8 cellular contexts compared by ENCODE assay signal in the genomic region with DNA sequence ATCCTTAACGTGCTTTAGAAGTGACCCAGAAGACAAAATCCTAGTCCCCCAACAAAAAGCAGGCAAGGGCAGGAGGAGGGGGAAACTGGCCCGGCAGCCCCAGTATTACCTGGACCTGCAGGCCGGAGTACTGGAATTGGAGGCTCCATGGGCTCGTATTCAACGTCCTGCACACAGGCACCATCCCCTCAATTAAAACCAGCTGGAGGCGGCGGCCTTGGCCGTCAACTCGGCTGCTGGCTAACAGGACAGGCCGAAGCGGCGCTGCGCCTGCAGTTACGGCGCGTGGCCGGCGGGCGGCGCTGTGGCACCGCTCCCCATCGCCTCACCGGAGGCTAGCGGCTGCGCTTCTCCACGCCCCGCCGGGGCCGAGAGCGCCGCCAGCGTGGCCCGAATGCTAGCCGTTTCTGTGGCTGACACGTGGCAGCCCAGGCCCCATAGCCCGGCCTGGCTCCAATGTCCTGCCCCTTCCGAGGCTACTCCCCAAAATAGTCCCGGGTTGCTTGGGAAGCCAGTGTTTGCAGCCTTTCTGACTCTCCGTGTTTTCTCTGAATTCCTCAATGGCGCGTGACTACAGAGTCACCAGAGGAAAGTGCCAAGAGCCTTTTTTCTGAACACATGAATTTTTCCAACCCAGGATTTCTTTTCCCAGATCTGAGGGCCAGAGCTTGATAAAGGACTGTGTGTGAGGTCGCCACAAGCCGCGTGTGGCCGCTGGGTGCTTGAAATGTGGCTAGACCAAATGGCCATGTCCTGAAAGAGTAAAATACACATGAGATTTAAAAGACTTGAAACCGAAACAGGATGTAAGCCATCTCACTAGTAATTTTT.
DNase-seq lines count a peak whose midpoint lies in the region; ATAC-seq lines count a peak whose summit lies in the region.

No MANE protein-coding gene starts in this region.

- H2AFZ ChIP-seq in mesenchymal stem cell (ENCODE audit: low read depth, low read length), result peak overlapping the region; percentile 96

- H3K36me3 Mint-ChIP-seq in CD4-positive, CD25-positive, alpha-beta regulatory T cell, result no peaks in the 10 kb centered on the region
- H3K36me3 Mint-ChIP-seq in activated CD8-positive, alpha-beta T cell treated with anti-CD3 and anti-CD28 coated beads, Interleukin-2, amount 10 ng/mL, durations not matched to agents 7 days and 5 days (ENCODE audit: low read depth), result no peaks in the 10 kb centered on the region

- peak overlapping the region in 1 of 2 experiments; percentile 69 for H3K4ac ChIP-seq in mesenchymal stem cell (ENCODE audit: low read depth in 1 of 2, low read length in 2 of 2)

- peaks cover 11% of the 10 kb centered on the region for H3K4me1 ChIP-seq in CD4-positive, CD25-positive, alpha-beta regulatory T cell (ENCODE audit: control insufficient read depth, insufficient read depth, low read length, poor library complexity, severe bottlenecking)
- peaks cover 2% of the 10 kb centered on the region for H3K4me1 ChIP-seq in mesenchymal stem cell (ENCODE audit: control insufficient read depth, insufficient read depth, low read depth, low read length)

- H4K91ac ChIP-seq in mesenchymal stem cell (ENCODE audit: low read length), result peak overlapping the region; percentile 83

- peak; percentile 92 to 94 for ATAC-seq in CD4-positive, CD25-positive, alpha-beta regulatory T cell (ENCODE audit: low read depth in 2 of 2)
- ATAC-seq in GM19351 (IDR thresholded peaks at IDR 0.05; ENCODE audit: unreplicated experiment), result peak; percentile 86
- ATAC-seq in HG03520 (IDR thresholded peaks at IDR 0.05; ENCODE audit: unreplicated experiment), result peak; percentile 91
- peak; percentile 96 for ATAC-seq in activated CD8-positive, alpha-beta T cell treated with anti-CD3 and anti-CD28 coated beads, Interleukin-2, amount 10 ng/mL, durations not matched to agents 7 days and 5 days

- CTCF ChIA-PET in activated CD8-positive, alpha-beta T cell treated with anti-CD3 and anti-CD28 coated beads, Interleukin-2, amount 10 ng/mL, durations not matched to agents 7 days and 5 days (lab: Charles Lee), result interaction anchor here (0.6 to 4.2 kb wide), 28 partner anchors 10 to 755 kb away, joined by 3 to 62 read pairs (median 3); a partner anchor contains a TSS

- H2BK120ac ChIP-seq in mesenchymal stem cell (ENCODE audit: low read depth, low read length), result peak overlapping the region; percentile 80

- H3K27me3 Mint-ChIP-seq in CD4-positive, CD25-positive, alpha-beta regulatory T cell, result peaks cover 4% of the 10 kb centered on the region
- H3K27me3 Mint-ChIP-seq in activated CD8-positive, alpha-beta T cell treated with anti-CD3 and anti-CD28 coated beads, Interleukin-2, amount 10 ng/mL, durations not matched to agents 7 days and 5 days (ENCODE audit: low read depth), result peaks cover 6% of the 10 kb centered on the region

- H3K9ac ChIP-seq in mesenchymal stem cell (ENCODE audit: low read length), result peak overlapping the region; percentile 98

- 1% methylated on average over 45 of the region's 46 CpGs for whole genome bisulfite sequencing in mesenchymal stem cell

- no peak overlapping the region for H2AK5ac ChIP-seq in mesenchymal stem cell (ENCODE audit: low read length, severe bottlenecking)

- no peaks in the 10 kb centered on the region for H3K9me3 ChIP-seq in CD4-positive, CD25-positive, alpha-beta regulatory T cell (ENCODE audit: control insufficient read depth in 2 of 2, low read length in 2 of 2)
- H3K9me3 ChIP-seq in mesenchymal stem cell (ENCODE audit: control insufficient read depth, low read length), result no peaks in the 10 kb centered on the region

- peak overlapping the region; percentile 45 for H2BK15ac ChIP-seq in mesenchymal stem cell (ENCODE audit: low read depth, poor library complexity, severe bottlenecking)

- H4K8ac ChIP-seq in mesenchymal stem cell (ENCODE audit: low read length), result peak overlapping the region; percentile 94

- peak overlapping the region; percentile 84 to 89 for H3K18ac ChIP-seq in mesenchymal stem cell (ENCODE audit: low read depth in 1 of 2, low read length in 2 of 2)

- POLR2A ChIA-PET in activated CD8-positive, alpha-beta T cell treated with anti-CD3 and anti-CD28 coated beads, Interleukin-2, amount 10 ng/mL, durations not matched to agents 7 days and 5 days (lab: Charles Lee), result interaction anchor here (1.3 to 1.8 kb wide), 2 partner anchors 169 to 189 kb away, joined by 5 read pairs; no protein-coding TSS in a partner anchor

- H3K27ac Mint-ChIP-seq in CD4-positive, CD25-positive, alpha-beta regulatory T cell, result peak overlapping the region; percentile 73 to 95 (median 84)
- H3K27ac Mint-ChIP-seq in activated CD8-positive, alpha-beta T cell treated with anti-CD3 and anti-CD28 coated beads, Interleukin-2, amount 10 ng/mL, durations not matched to agents 7 days and 5 days, result peak overlapping the region; percentile 87

- no peaks in the 10 kb centered on the region for H3K36me3 ChIP-seq in CD4-positive, CD25-positive, alpha-beta regulatory T cell (ENCODE audit: control insufficient read depth, insufficient read depth, low read length)
- no peaks in the 10 kb centered on the region for H3K36me3 ChIP-seq in mesenchymal stem cell (ENCODE audit: control insufficient read depth in 1 of 2, insufficient read depth in 2 of 2, low read depth in 1 of 2, low read length in 2 of 2)

- H3K23ac ChIP-seq in mesenchymal stem cell (ENCODE audit: low read length in 2 of 2), result no peak overlapping the region

- peak overlapping the region; percentile 70 for H3K4me3 ChIP-seq in CD4-positive, CD25-positive, alpha-beta regulatory T cell (ENCODE audit: low read depth, low read length)
- H3K4me3 ChIP-seq in mesenchymal stem cell (ENCODE audit: insufficient read depth in 1 of 2, low read depth in 1 of 2, low read length in 2 of 2), result peak overlapping the region; percentile 31 to 71

- H3K79me1 ChIP-seq in mesenchymal stem cell (replicated peaks; ENCODE audit: low read length, poor library complexity, severe bottlenecking), result no peaks in the 10 kb centered on the region

- H3K27me3 ChIP-seq in CD4-positive, CD25-positive, alpha-beta regulatory T cell (ENCODE audit: control insufficient read depth, insufficient read depth, low read length), result peaks cover 5% of the 10 kb centered on the region
- H3K27me3 ChIP-seq in mesenchymal stem cell (ENCODE audit: control insufficient read depth in 1 of 2, insufficient read depth in 1 of 2, low read length in 2 of 2), result no peaks in the 10 kb centered on the region

- H3K4me3 Mint-ChIP-seq in CD4-positive, CD25-positive, alpha-beta regulatory T cell, result peak overlapping the region; percentile 62 to 91 (median 88)
- H3K4me3 Mint-ChIP-seq in activated CD8-positive, alpha-beta T cell treated with anti-CD3 and anti-CD28 coated beads, Interleukin-2, amount 10 ng/mL, durations not matched to agents 7 days and 5 days, result peak overlapping the region; percentile 73

- H3K4me1 Mint-ChIP-seq in CD4-positive, CD25-positive, alpha-beta regulatory T cell, result peaks cover 0 to 12% (median 6%) of the 10 kb centered on the region in 4 donors
- H3K4me1 Mint-ChIP-seq in activated CD8-positive, alpha-beta T cell treated with anti-CD3 and anti-CD28 coated beads, Interleukin-2, amount 10 ng/mL, durations not matched to agents 7 days and 5 days (ENCODE audit: low read depth), result peaks cover 13% of the 10 kb centered on the region

- H3K27ac ChIP-seq in CD4-positive, CD25-positive, alpha-beta regulatory T cell (ENCODE audit: insufficient read depth, low read length, poor library complexity, severe bottlenecking), result no peak overlapping the region
- peak overlapping the region; percentile 95 for H3K27ac ChIP-seq in mesenchymal stem cell (ENCODE audit: low read length, poor library complexity, severe bottlenecking)

- peak overlapping the region; percentile 69 for H3K4me2 ChIP-seq in mesenchymal stem cell (ENCODE audit: low read length, poor library complexity, severe bottlenecking)

- DNase-seq in CD4-positive, CD25-positive, alpha-beta regulatory T cell, result peak; percentile 56 to 77 (median 77)
- DNase-seq in NCI-H82 (lab: John Stamatoyannopoulos, UW) (peak; percentile 93), mesenchymal stem cell (peak; percentile 97)
- peak; percentile 83 for DNase-seq in activated CD8-positive, alpha-beta T cell treated with anti-CD3 and anti-CD28 coated beads, Interleukin-2, amount 10 ng/mL, durations not matched to agents 7 days and 5 days
- DNase-seq in effector CD8-positive, alpha-beta T cell (lab: John Stamatoyannopoulos, UW), result peak; percentile 56
- peak; percentile 49 for DNase-seq in stimulated activated CD8-positive, alpha-beta memory T cell treated with anti-CD3 and anti-CD28 coated beads, Interleukin-12 subunit alpha, Interleukin-12 subunit beta, amount 100 ng/mL, for 24 hours (ENCODE audit: extremely low read depth)

- H2BK5ac ChIP-seq in mesenchymal stem cell (ENCODE audit: low read depth, low read length, poor library complexity, severe bottlenecking), result peak overlapping the region; percentile 94

- no peak overlapping the region for H3K14ac ChIP-seq in mesenchymal stem cell (ENCODE audit: low read length in 2 of 2)

- H3K9me3 Mint-ChIP-seq in CD4-positive, CD25-positive, alpha-beta regulatory T cell, result peaks cover 0 to 4% (median 0%) of the 10 kb centered on the region in 7 donors
- no peaks in the 10 kb centered on the region for H3K9me3 Mint-ChIP-seq in activated CD8-positive, alpha-beta T cell treated with anti-CD3 and anti-CD28 coated beads, Interleukin-2, amount 10 ng/mL, durations not matched to agents 7 days and 5 days (ENCODE audit: insufficient read depth)

- peak overlapping the region; percentile 70 to 78 for H2BK12ac ChIP-seq in mesenchymal stem cell (ENCODE audit: low read length in 2 of 2)
